Comparison of ENCODE assay signal across 17 cellular contexts in the genomic region with DNA sequence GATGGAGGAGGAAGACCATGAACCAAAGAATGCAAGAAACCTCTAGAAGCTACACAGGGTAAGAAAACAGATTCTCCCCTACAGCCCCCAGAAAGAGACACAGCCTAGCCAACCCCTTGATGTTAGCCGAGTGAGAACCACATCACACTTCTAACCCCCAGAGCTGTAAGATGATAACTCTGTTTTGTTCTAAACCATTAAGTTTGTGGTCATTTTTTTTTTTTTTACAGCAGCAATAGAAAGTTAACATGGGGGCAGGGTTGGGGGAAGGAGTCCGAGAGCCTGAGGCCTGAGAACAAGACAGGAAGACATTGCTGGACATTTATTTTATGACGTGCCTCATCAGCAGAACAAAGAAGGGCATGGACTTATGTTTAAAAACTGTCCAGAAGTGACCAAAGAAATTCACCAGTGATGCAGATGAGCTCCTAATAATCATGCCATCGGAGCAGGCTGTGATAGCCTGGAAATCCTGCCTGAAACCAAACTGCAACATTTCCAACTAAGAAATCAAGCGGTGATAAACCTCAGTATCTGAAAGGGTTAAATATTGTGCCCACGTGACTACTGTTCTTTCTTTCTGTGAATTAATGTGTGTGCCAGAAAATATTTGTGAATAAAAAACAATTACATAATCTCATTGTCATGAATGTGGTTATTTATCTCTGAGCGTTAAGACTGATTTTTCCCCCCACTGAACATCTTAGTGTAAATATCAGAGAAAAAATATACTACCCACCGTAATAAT. TPM values are rescaled to one million over a fixed set of nuclear protein-coding genes. Genes with fewer than 3 reads are reported as not detected.
DNase-seq lines count a peak whose midpoint lies in the region; ATAC-seq and TF ChIP-seq lines count a peak whose summit lies in the region.
"Had no signal": no experiment of that assay in that cellular context is flagged by ENCODE, and none has a peak within 500 bp of the region (broad histone marks: within the 10 kb centered on the region; RNA-seq: fewer than 3 reads in every experiment).

No MANE protein-coding gene starts in this region.

- H3K27ac ChIP-seq in esophagus (ENCODE audit: low read depth in 2 of 2, low read length in 1 of 2): peak overlapping the region; percentile 26 to 42
- peak overlapping the region in 1 of 2 donors; percentile 81 for H3K27ac ChIP-seq in testis
- no peak overlapping the region for H3K27ac ChIP-seq in CD8-positive, alpha-beta T cell (ENCODE audit: low read depth, low read length)

- intact Hi-C loops in testis (cut with DNase I; ENCODE audit: low total_unique reads): no loop called here
- intact Hi-C loops in CD8-positive, alpha-beta T cell (cut with DNase I, micrococcal nuclease): no loop called here

- no peak for TF ChIP-seq POLR2A in testis (IDR thresholded peaks at IDR 0.05)

- H3K4me1 Mint-ChIP-seq in nephron: peaks cover 41% of the 10 kb centered on the region
- no peaks in the 10 kb centered on the region for H3K4me1 Mint-ChIP-seq in CD8-positive, alpha-beta T cell (ENCODE audit: low read depth)

- H3K27me3 Mint-ChIP-seq in nephron (ENCODE audit: low read depth): no peaks in the 10 kb centered on the region
- no peaks in the 10 kb centered on the region for H3K27me3 Mint-ChIP-seq in CD8-positive, alpha-beta T cell (ENCODE audit: low read depth)
- H3K27me3 Mint-ChIP-seq: B cell; stimulated activated naive B cell treated with anti-CD40 and anti-IgM and Interleukin-4, amounts not matched to agents 10 μg/mL and 1 μg/mL and 100 μg/mL, for 72 hours had no signal

- DNase-seq in adipocyte (ENCODE audit: low read depth): no peak
- DNase-seq in testis: no peak
- DNase-seq in KG1 (lab: John Stamatoyannopoulos, UW): no peak
- DNase-seq in CD8-positive, alpha-beta T cell: no peak
- DNase-seq: activated CD4-positive, alpha-beta T cell treated with anti-CD3 and anti-CD28 coated beads, Interleukin-2, amount 50 U/mL, for 1 hour; glutamatergic neuron; Karpas-422; NCI-H1105 treated with DMSO at 0.1 percent for 48 hours; NCI-H2107; NCI-H524; stimulated activated naive B cell treated with anti-CD40 and anti-IgM and Interleukin-4, amounts not matched to agents 10 μg/mL and 1 μg/mL and 100 μg/mL, for 72 hours had no signal

- H3K4me1 ChIP-seq in adipocyte (ENCODE audit: control insufficient read depth, insufficient read depth, low read length) (peaks cover 34% of the 10 kb centered on the region), esophagus (ENCODE audit: control insufficient read depth in 2 of 2, insufficient read depth in 2 of 2, low read length in 1 of 2) (no peaks in the 10 kb centered on the region), testis (peaks cover 23% of the 10 kb centered on the region)
- no peaks in the 10 kb centered on the region for H3K4me1 ChIP-seq in CD8-positive, alpha-beta T cell (ENCODE audit: insufficient read depth, low read length)

- peak overlapping the region; percentile 87 for H3K9ac ChIP-seq in adipocyte (ENCODE audit: low read length)

- H3K36me3 ChIP-seq in adipocyte (ENCODE audit: control insufficient read depth, insufficient read depth, low read length, severe bottlenecking): peaks cover 5% of the 10 kb centered on the region
- no peaks in the 10 kb centered on the region for H3K36me3 ChIP-seq in esophagus (ENCODE audit: control insufficient read depth in 2 of 2, insufficient read depth in 2 of 2, low read length in 1 of 2)
- no peaks in the 10 kb centered on the region for H3K36me3 ChIP-seq in testis (ENCODE audit: low read depth, missing control alignments)
- no peaks in the 10 kb centered on the region for H3K36me3 ChIP-seq in CD8-positive, alpha-beta T cell (ENCODE audit: insufficient read depth, low read length)

- no peak for TF ChIP-seq CTCF in nephron (IDR thresholded peaks at IDR 0.05; ENCODE audit: unreplicated experiment in 3 of 3)
- TF ChIP-seq CTCF in testis (IDR thresholded peaks at IDR 0.05): no peak
- no peak for TF ChIP-seq CTCF in CD8-positive, alpha-beta T cell (IDR thresholded peaks at IDR 0.05)

- peaks cover 14% of the 10 kb centered on the region for H3K36me3 Mint-ChIP-seq in nephron (ENCODE audit: low read depth)
- H3K36me3 Mint-ChIP-seq in CD8-positive, alpha-beta T cell: no peaks in the 10 kb centered on the region

- H3K27ac Mint-ChIP-seq in nephron: peak overlapping the region; percentile 17 to 91 (median 83)
- H3K27ac Mint-ChIP-seq in CD8-positive, alpha-beta T cell: no peak overlapping the region
- H3K27ac Mint-ChIP-seq: B cell; stimulated activated naive B cell treated with anti-CD40 and anti-IgM and Interleukin-4, amounts not matched to agents 10 μg/mL and 1 μg/mL and 100 μg/mL, for 72 hours had no signal

- H3K4me3 ChIP-seq in adipocyte (ENCODE audit: low read length): peak overlapping the region; percentile 81
- no peak overlapping the region for H3K4me3 ChIP-seq in esophagus (ENCODE audit: low read depth in 1 of 2, low read length in 2 of 2)
- peak overlapping the region; percentile 18 to 23 for H3K4me3 ChIP-seq in testis
- H3K4me3 ChIP-seq in CD8-positive, alpha-beta T cell (ENCODE audit: low read depth, low read length): no peak overlapping the region

- WGBS in esophagus, 2 donors: 59 to 72% methylated on average over 8 of the region's 8 CpGs
- 46 to 51% methylated on average over 8 of the region's 8 CpGs for WGBS in testis, 2 donors

- H3K4me3 Mint-ChIP-seq in nephron: peak overlapping the region in 2 of 3 experiments; percentile 14 to 23
- H3K4me3 Mint-ChIP-seq in CD8-positive, alpha-beta T cell: no peak overlapping the region
- H3K4me3 Mint-ChIP-seq: B cell; neural crest cell; stimulated activated naive B cell treated with anti-CD40 and anti-IgM and Interleukin-4, amounts not matched to agents 10 μg/mL and 1 μg/mL and 100 μg/mL, for 72 hours had no signal

- H3K27me3 ChIP-seq in adipocyte (replicated peaks; ENCODE audit: control insufficient read depth, insufficient read depth, low read length) (no peaks in the 10 kb centered on the region), esophagus (ENCODE audit: control insufficient read depth in 1 of 2, insufficient read depth in 2 of 2, low read length in 2 of 2) (no peaks in the 10 kb centered on the region), testis (no peaks in the 10 kb centered on the region)
- no peaks in the 10 kb centered on the region for H3K27me3 ChIP-seq in CD8-positive, alpha-beta T cell (ENCODE audit: insufficient read depth, low read length)

- H3K9me3 ChIP-seq in adipocyte (ENCODE audit: control insufficient read depth, low read length) (peaks cover 6% of the 10 kb centered on the region), esophagus (ENCODE audit: control insufficient read depth in 2 of 2, insufficient read depth in 1 of 2, low read depth in 1 of 2, low read length in 1 of 2) (no peaks in the 10 kb centered on the region), testis (no peaks in the 10 kb centered on the region)
- no peaks in the 10 kb centered on the region for H3K9me3 ChIP-seq in CD8-positive, alpha-beta T cell (ENCODE audit: low read length)

- peaks cover 19% of the 10 kb centered on the region for H3K9me3 Mint-ChIP-seq in nephron
- peaks cover 13% of the 10 kb centered on the region for H3K9me3 Mint-ChIP-seq in CD8-positive, alpha-beta T cell

- POLR2A ChIA-PET in CD8-positive, alpha-beta T cell (lab: Charles Lee): no interaction called here

- CTCF ChIA-PET in CD8-positive, alpha-beta T cell (lab: Charles Lee): no interaction called here

- ATAC-seq in HG03432 (IDR thresholded peaks at IDR 0.05; ENCODE audit: unreplicated experiment): no peak
- no peak for ATAC-seq in CD8-positive, alpha-beta T cell
- ATAC-seq: stimulated activated naive B cell treated with anti-CD40 and anti-IgM and Interleukin-4, amounts not matched to agents 10 μg/mL and 1 μg/mL and 100 μg/mL, for 72 hours had no signal

RNA-seq across cellular contexts. Expression of gene ABCA9, which starts 1.1 kb away (rescaled TPM):
- 1 to 10 TPM in 1 of 2 donors, under 1 TPM in 1; 0.69 to 2.2 TPM for polyA plus RNA-seq in esophagus
- 10 to 100 TPM; 12.7 to 13.8 TPM for total RNA-seq in testis
- polyA plus RNA-seq in testis (ENCODE audit: insufficient read depth, low read depth, low replicate concordance): 5.0 TPM
- not detected for total RNA-seq in CD8-positive, alpha-beta T cell
- total RNA-seq: G401 had no signal

Comparison
In these comparisons a context has a peak if more than half of its experiments do, and no peak if none do; other contexts are left out.
1. H3K4me3 ChIP-seq: peak in adipocyte (single experiment) and testis (2 of 2); none in esophagus (0 of 2) and CD8-positive, alpha-beta T cell (single experiment).
2. RNA of gene ABCA9, which starts 1.1 kb away (total RNA-seq): 12.7 to 13.8 TPM in testis; not detected in CD8-positive, alpha-beta T cell; every median in the first group is over 10 times any median in the second.